Comparison of ENCODE assay signal across 21 cellular contexts in genomic region chr4:99100876-99101275, GRCh38.
"Had no signal": no experiment of that assay in that cellular context is flagged by ENCODE, and none has a peak within 500 bp of the region (broad histone marks: within the 10 kb centered on the region; RNA-seq: fewer than 3 reads in every experiment).

No MANE protein-coding gene starts in this region.

- ATAC-seq: activated CD8-positive, alpha-beta memory T cell treated with anti-CD3 and anti-CD28 coated beads, Interleukin-2, amount 10 ng/mL, durations not matched to agents 7 days and 5 days; activated naive CD4-positive, alpha-beta T cell treated with anti-CD3 and anti-CD28 coated beads, Interleukin-2, amount 50 U/mL, for 72 hours; activated naive CD8-positive, alpha-beta T cell treated with anti-CD3 and anti-CD28 coated beads, Interleukin-2, amount 50 U/mL, for 24 hours; activated T-cell treated with anti-CD3 and anti-CD28 coated beads, Interleukin-2, amount 50 U/mL, for 4 hours; T-helper 17 cell had no signal

- H3K36me3 ChIP-seq: SJSA1 had no signal

- H3K9me3 ChIP-seq: SJSA1 had no signal

- DNase-seq: activated B cell treated with CpG ODN at 0.5 μM for 24 hours; activated CD4-positive, alpha-beta T cell treated with anti-CD3 and anti-CD28 coated beads for 1 hour; activated CD4-positive, alpha-beta T cell treated with anti-CD3 and anti-CD28 coated beads, Interleukin-2, amount 10 ng/mL, durations not matched to agents 24 days and 14 days; activated CD4-positive, alpha-beta T cell treated with anti-CD3 and anti-CD28 coated beads, Interleukin-2, amount 50 U/mL, for 48 hours; activated CD8-positive, alpha-beta memory T cell treated with anti-CD3 and anti-CD28 coated beads, Interleukin-2, amount 10 ng/mL, durations not matched to agents 7 days and 5 days; activated effector memory CD4-positive, alpha-beta T cell treated with anti-CD3 and anti-CD28 coated beads, Interleukin-2, amount 50 U/mL, for 16 hours; activated naive CD4-positive, alpha-beta T cell treated with Interleukin-2 at 50 U/mL for 16 hours; activated naive CD8-positive, alpha-beta T cell treated with anti-CD3 and anti-CD28 coated beads, Interleukin-2, amount 50 U/mL, for 24 hours; activated T-cell treated with anti-CD3 and anti-CD28 coated beads, Interleukin-2, amount 50 U/mL, for 4 hours; amygdala; cerebellar nuclear complex; NCI-H146; NCI-H187 treated with DMSO at 0.1 percent for 48 hours; NCI-H2081 treated with DMSO at 0.1 percent for 48 hours; NCI-H446; NCI-H524; SHP77; T-helper 17 cell; T-helper 9 cell had no signal

- H3K4me3 ChIP-seq: SJSA1 had no signal

- H3K4me1 ChIP-seq: SJSA1 had no signal

- H3K27ac ChIP-seq: SJSA1 had no signal

- H3K27me3 ChIP-seq: SJSA1 had no signal
